ENCODE assay signal across 1 cellular context in the genomic region with DNA sequence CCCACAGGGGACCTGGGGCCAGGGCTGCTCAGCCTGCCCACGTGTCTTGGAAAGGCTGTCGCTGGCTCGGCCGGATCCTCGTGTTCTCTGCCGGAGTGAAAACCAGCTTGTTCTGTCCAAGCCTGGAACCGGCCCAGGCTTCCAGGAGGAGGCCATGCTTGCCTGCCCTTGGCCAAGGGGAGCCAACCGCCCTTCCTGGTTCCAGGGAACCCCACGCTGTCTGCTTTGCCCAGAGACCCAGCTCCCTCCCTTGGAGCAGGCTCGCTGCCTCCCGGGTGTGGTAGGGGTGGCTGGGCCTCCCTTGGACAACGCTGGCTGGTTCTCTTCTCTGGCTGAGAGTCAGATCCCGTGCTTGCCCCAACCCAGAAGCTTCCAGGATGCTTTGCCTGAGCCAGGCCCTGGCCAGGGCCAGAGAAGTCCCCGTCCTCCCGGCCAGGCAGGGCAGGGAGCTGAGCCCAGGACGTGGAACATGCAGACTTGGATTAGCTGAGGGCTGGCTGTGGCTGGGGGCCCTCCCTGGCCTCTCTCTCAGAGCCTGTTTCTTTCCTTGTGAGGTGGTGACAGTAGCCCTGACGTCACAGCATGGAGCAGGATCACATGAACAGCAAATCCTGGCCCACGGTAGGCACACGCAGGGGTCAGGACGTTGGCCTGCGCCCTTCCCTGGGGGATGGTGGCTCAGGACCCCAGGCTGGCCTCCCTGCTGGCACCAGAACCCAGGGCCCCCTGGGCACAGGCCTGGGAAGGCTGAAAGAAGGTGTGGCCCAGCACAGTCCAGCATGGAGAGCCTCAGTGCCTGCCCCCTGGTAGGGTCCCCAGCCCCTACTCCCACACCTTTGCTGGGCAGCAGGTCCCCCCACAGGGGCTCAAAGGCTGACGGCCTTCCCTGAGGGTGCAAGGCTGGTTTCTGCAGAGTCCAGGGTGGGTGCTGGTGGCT.
TF ChIP-seq lines count a peak whose summit lies in the region.

No MANE protein-coding gene starts in this region.

TF ChIP-seq in HEK293, 187 proteins besides CTCF, POLR2A, EP300 and RAD21 (continued from another document):
- TF ChIP-seq BCL11A (tag by site-specific recombination; IDR thresholded peaks at IDR 0.05; ENCODE audit: low read depth), result no peak
